1 cellular context compared by ENCODE assay signal in genomic region chr3:98681486-98681885, GRCh38.
TF ChIP-seq lines count a peak whose summit lies in the region.

No MANE protein-coding gene starts in this region.

TF ChIP-seq in HepG2, 621 proteins besides CTCF, POLR2A, EP300 and RAD21:
- TF ChIP-seq TRAFD1 (CRISPR knock-in tag; IDR thresholded peaks at IDR 0.05; ENCODE audit: borderline replicate concordance) = no peak
- peak; percentile 46 for TF ChIP-seq TEAD3 (CRISPR knock-in tag; optimal IDR thresholded peaks at IDR 0.05; ENCODE audit: borderline replicate concordance)
